ENCODE assay signal across 27 cellular contexts in genomic region chr20:961768-962167, GRCh38. TPM values are rescaled to one million over a fixed set of nuclear protein-coding genes. Genes with fewer than 3 reads are reported as not detected.
"Had no signal": no experiment of that assay in that cellular context is flagged by ENCODE, and none has a peak within 500 bp of the region (broad histone marks: within the 10 kb centered on the region; RNA-seq: fewer than 3 reads in every experiment).

No MANE protein-coding gene starts in this region.

- H3K4me3 Mint-ChIP-seq: IgD-negative memory B cell had no signal

- H3K36me3 Mint-ChIP-seq: IgD-negative memory B cell had no signal

- H3K4me1 ChIP-seq: SJSA1 had no signal

- ATAC-seq: K562, Panc1, PC-3, Right ventricle myocardium inferior had no signal

- H3K9ac ChIP-seq: KMS-11 had no signal

- DNase-seq: Kasumi-1, MM.1S, NCI-H1092 treated with DMSO at 0.1 percent for 48 hours, NCI-H1436, NCI-H187, NCI-H2081, NCI-H2171, NCI-H226, NCI-H446, NCI-H510A, NCI-H524 treated with DMSO at 0.1 percent for 48 hours, NCI-H69, NCI-H774, PC-3, SIG-M5 had no signal

- H3K9me3 Mint-ChIP-seq: IgD-negative memory B cell had no signal

- H3K4me2 ChIP-seq: KMS-11 had no signal

- H3K27ac ChIP-seq: HL-60, KMS-11, SJSA1, SK-N-MC had no signal

- H3K36me3 ChIP-seq: SJSA1 had no signal

- FAIRE-seq: K562 had no signal

- H3K9me3 ChIP-seq: SJSA1 had no signal

- H3K4me1 Mint-ChIP-seq: IgD-negative memory B cell had no signal

- H3K4me3 ChIP-seq: K562, SJSA1, SK-N-MC had no signal

RNA-seq across cellular contexts. Expression of gene RSPO4, which starts 40.3 kb away (rescaled TPM):
- total RNA-seq: K562; M059J; OCI-LY7; PC-3; Right ventricle myocardium inferior; RPMI7951; SJSA1; T-helper 1 cell treated with Interleukin-12 subunit alpha and Interleukin-12 subunit beta and Interleukin-4 antibody, amounts not matched to agents 30 ng/mL and 1 ng/mL, for 36 hours had no signal
- polyA plus RNA-seq: IgD-negative memory B cell had no signal

RNA-seq across cellular contexts. Expression of gene ANGPT4, which starts 45.6 kb away (rescaled TPM):
- total RNA-seq: K562; M059J; OCI-LY7; PC-3; RPMI7951; SJSA1; T-helper 1 cell treated with Interleukin-12 subunit alpha and Interleukin-12 subunit beta and Interleukin-4 antibody, amounts not matched to agents 30 ng/mL and 1 ng/mL, for 36 hours had no signal
- polyA plus RNA-seq: IgD-negative memory B cell, K562 had no signal
